Comparison of ENCODE assay signal across 8 cellular contexts in the genomic region with DNA sequence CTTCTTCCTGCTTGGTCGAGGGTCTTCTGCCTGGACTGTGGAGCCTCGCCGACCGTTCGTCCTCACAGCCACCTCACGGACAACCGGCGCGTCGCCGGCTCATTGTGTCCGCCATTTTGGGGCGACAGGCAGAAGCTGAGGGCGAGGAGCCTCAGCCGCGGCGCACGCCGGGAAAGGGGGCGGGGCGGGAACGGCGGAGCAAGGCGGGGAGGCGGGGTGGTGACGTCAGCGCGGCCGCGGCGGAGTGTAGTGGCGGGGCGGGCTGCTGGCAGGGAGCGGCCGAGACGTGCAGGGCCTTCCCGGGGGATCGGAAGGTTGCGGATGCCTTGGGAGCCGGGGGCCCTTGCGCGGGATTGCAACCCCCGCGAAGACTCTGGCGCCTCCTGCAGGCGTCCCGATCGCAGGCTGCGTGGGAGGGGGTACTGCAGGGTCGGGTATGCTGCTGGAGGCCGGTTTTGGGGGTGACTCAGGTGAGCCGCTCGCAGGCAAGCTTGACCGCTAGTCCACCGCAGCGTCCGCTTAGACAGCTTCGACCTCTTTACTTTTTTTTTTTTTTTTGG. TPM values are rescaled to one million over a fixed set of nuclear protein-coding genes. Genes with fewer than 3 reads are reported as not detected.
DNase-seq lines count a peak whose midpoint lies in the region; ATAC-seq and TF ChIP-seq lines count a peak whose summit lies in the region.

A gene with protein sequence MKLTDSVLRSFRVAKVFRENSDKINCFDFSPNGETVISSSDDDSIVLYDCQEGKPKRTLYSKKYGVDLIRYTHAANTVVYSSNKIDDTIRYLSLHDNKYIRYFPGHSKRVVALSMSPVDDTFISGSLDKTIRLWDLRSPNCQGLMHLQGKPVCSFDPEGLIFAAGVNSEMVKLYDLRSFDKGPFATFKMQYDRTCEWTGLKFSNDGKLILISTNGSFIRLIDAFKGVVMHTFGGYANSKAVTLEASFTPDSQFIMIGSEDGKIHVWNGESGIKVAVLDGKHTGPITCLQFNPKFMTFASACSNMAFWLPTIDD (minus strand): TSS at position 140 of the 560 bp plus-strand sequence. CDS start 288 bp downstream, outside the sequence.

- TF ChIP-seq CTCF in GM12874 (IDR thresholded peaks at IDR 0.05; ENCODE audit: insufficient read depth, low read depth, low read length) (peak; percentile 56), cardiac muscle cell (IDR thresholded peaks at IDR 0.05; ENCODE audit: low read depth, low read length) (peak; percentile 55), type B pancreatic cell (conservative IDR thresholded peaks at IDR 0.05) (peak; percentile 75)

- H3K9me3 ChIP-seq in cardiac muscle cell (ENCODE audit: low read depth) = no peaks in the 10 kb centered on the region

- no peaks in the 10 kb centered on the region for H3K36me3 ChIP-seq in cardiac muscle cell

- H3K4me1 ChIP-seq in cardiac muscle cell (ENCODE audit: low read depth) = peaks cover 23% of the 10 kb centered on the region

- H3K4me3 ChIP-seq in cardiac muscle cell = peak within 1 kb of the TSS; percentile 88

- peaks cover 83% of the 10 kb centered on the region for H3K4me1 Mint-ChIP-seq in activated naive CD8-positive, alpha-beta T cell treated with anti-CD3 and anti-CD28 coated beads, Interleukin-2, amount 50 U/mL, for 24 hours
- H3K4me1 Mint-ChIP-seq in type B pancreatic cell (ENCODE audit: unreplicated experiment) = peaks cover 23% of the 10 kb centered on the region

- peak within 1 kb of the TSS; percentile 98 for H3K27ac ChIP-seq in cardiac muscle cell

- peaks cover 42% of the 10 kb centered on the region for H3K36me3 Mint-ChIP-seq in activated naive CD8-positive, alpha-beta T cell treated with anti-CD3 and anti-CD28 coated beads, Interleukin-2, amount 50 U/mL, for 24 hours (ENCODE audit: low read depth)
- peaks cover 22% of the 10 kb centered on the region for H3K36me3 Mint-ChIP-seq in type B pancreatic cell

- DNase-seq in NCI-H128 (lab: John Stamatoyannopoulos, UW; ENCODE audit: unreplicated experiment) (peak; percentile 66), SW480 (ENCODE audit: low spot score) (peak; percentile 92), cardiac muscle cell (ENCODE audit: low read depth in 1 of 2, low spot score in 1 of 2) (peak; percentile 97), posterior cingulate gyrus (peak; percentile 97 to 100 (median 98)), type B pancreatic cell (ENCODE audit: extremely low spot score, unreplicated experiment) (peak; percentile 99)
- peak; percentile 100 for DNase-seq in activated naive CD8-positive, alpha-beta T cell treated with anti-CD3 and anti-CD28 coated beads, Interleukin-2, amount 50 U/mL, for 24 hours

- H3K9me3 Mint-ChIP-seq in activated naive CD8-positive, alpha-beta T cell treated with anti-CD3 and anti-CD28 coated beads, Interleukin-2, amount 50 U/mL, for 24 hours = no peaks in the 10 kb centered on the region
- H3K9me3 Mint-ChIP-seq in type B pancreatic cell = no peaks in the 10 kb centered on the region

- H3K4me3 Mint-ChIP-seq in activated naive CD8-positive, alpha-beta T cell treated with anti-CD3 and anti-CD28 coated beads, Interleukin-2, amount 50 U/mL, for 24 hours = peak within 1 kb of the TSS; percentile 95
- peak within 1 kb of the TSS; percentile 98 for H3K4me3 Mint-ChIP-seq in type B pancreatic cell

- peak within 1 kb of the TSS; percentile 95 for H3K27ac Mint-ChIP-seq in activated naive CD8-positive, alpha-beta T cell treated with anti-CD3 and anti-CD28 coated beads, Interleukin-2, amount 50 U/mL, for 24 hours
- H3K27ac Mint-ChIP-seq in type B pancreatic cell = peak within 1 kb of the TSS; percentile 98

- ATAC-seq in HG02759 (IDR thresholded peaks at IDR 0.05; ENCODE audit: unreplicated experiment) = peak; percentile 90
- ATAC-seq in activated naive CD8-positive, alpha-beta T cell treated with anti-CD3 and anti-CD28 coated beads, Interleukin-2, amount 50 U/mL, for 24 hours = peak; percentile 81

- H3K27me3 Mint-ChIP-seq in activated naive CD8-positive, alpha-beta T cell treated with anti-CD3 and anti-CD28 coated beads, Interleukin-2, amount 50 U/mL, for 24 hours = no peaks in the 10 kb centered on the region
- H3K27me3 Mint-ChIP-seq in type B pancreatic cell = no peaks in the 10 kb centered on the region

- intact Hi-C loops in posterior cingulate gyrus (cut with DNase I) = loop anchor here (2.0 to 5.0 kb wide), 2 partner anchors 40 to 81 kb away; partner anchors contain the start of genes ALAS1 and TWF2

- no peaks in the 10 kb centered on the region for H3K27me3 ChIP-seq in cardiac muscle cell

RNA-seq across cellular contexts. Expression of the gene that starts here (rescaled TPM):
- total RNA-seq in cardiac muscle cell = 30.7 and 36.6 TPM in 2 replicates
- polyA plus RNA-seq in cardiac muscle cell = 35.4 and 49.0 TPM in 2 replicates
- total RNA-seq in type B pancreatic cell (ENCODE audit: low replicate concordance) = 74.2 and 96.8 TPM in 2 replicates

Comparison
In these comparisons a context has a peak if more than half of its experiments do, and no peak if none do; other contexts are left out.
1. Peak in every context shown above with its lines: DNase-seq, ATAC-seq, H3K4me3 ChIP-seq and H3K27ac ChIP-seq.